In genomic region chr4:74314944-74315343, GRCh38 we compare ENCODE assay signal across 1 cellular context.
TF ChIP-seq lines count a peak whose summit lies in the region.

No MANE protein-coding gene starts in this region.

TF ChIP-seq in GM12878, 131 proteins besides CTCF, POLR2A, EP300 and RAD21 (continued from another document):
- TF ChIP-seq CUX1 (IDR thresholded peaks at IDR 0.05; ENCODE audit: insufficient replicate concordance, low read depth, low read length) (no peak), TCF3 (IDR thresholded peaks at IDR 0.05; ENCODE audit: borderline replicate concordance, insufficient read depth, low read depth, low read length) (no peak)
